In the genomic region with DNA sequence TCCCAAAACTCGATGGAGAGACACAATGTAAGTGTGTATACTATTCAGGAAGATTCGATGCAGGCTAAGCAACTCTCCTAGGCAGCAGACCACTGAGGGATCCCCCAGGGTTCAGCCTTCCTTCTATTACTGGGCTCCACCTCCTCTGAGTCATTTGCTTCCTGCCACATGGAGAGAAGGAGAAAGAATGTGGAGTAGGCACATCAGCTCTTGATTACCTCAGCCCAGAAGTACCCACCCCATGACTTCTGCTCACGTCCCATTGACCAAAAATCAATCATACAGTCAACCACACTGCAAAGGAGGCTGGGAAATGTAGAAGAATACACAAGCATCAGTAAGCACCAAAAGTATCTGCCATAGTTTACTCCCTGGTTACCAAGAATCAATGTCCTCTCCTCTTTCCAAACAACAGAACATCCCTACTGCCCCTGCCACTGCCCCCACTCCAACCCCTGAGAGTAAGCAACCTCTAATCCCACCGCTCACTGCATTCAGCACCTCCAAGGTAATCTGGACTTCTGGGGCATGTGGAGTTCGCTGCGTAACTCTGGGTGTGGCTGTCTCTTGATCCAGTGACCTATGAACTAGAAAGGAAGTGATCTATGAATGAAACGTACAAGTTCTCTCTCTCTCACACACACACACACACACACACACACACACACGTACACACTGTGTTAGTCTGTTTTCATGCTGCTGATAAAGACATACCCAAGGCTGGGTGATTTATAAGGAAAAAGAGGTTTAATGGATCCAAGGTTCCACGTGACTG, we compare ENCODE assay signal across 16 cellular contexts.
A peak's percentile ranks its signal among the peaks of the same experiment; 100 is the strongest.
DNase-seq lines count a peak whose midpoint lies in the region; ATAC-seq and TF ChIP-seq lines count a peak whose summit lies in the region.
"Had no signal": no experiment of that assay in that cellular context is flagged by ENCODE, and none has a peak within 500 bp of the region (broad histone marks: within the 10 kb centered on the region; RNA-seq: fewer than 3 reads in every experiment).

No MANE protein-coding gene starts in this region.

- H3K9me3 ChIP-seq in GM23248 (ENCODE audit: low read depth) (no peaks in the 10 kb centered on the region), SK-N-SH (no peaks in the 10 kb centered on the region), trophoblast cell (ENCODE audit: insufficient read depth, low read depth, low read length) (no peaks in the 10 kb centered on the region)
- H3K9me3 ChIP-seq: Peyer's patch, right atrium auricular region, transverse colon had no signal

- H3K4me3 ChIP-seq in GM23248 (no peak overlapping the region), SK-N-SH (ENCODE audit: low read depth in 2 of 2, low read length in 1 of 2) (no peak overlapping the region), fibroblast of mammary gland (ENCODE audit: control insufficient read depth, low read depth, low read length) (no peak overlapping the region), trophoblast cell (ENCODE audit: low read depth, low read length) (no peak overlapping the region)
- H3K4me3 ChIP-seq: GM12878, Peyer's patch, right atrium auricular region, transverse colon had no signal

- H2AFZ ChIP-seq in GM23248 (no peak overlapping the region), SK-N-SH (ENCODE audit: low read depth) (no peak overlapping the region), trophoblast cell (ENCODE audit: insufficient read depth, low read length, poor library complexity) (no peak overlapping the region)

- no peaks in the 10 kb centered on the region for H4K20me1 ChIP-seq in GM23248 (ENCODE audit: insufficient read depth)
- no peaks in the 10 kb centered on the region for H4K20me1 ChIP-seq in SK-N-SH (ENCODE audit: insufficient read depth)

- H3K23ac ChIP-seq in trophoblast cell (ENCODE audit: low read length): no peak overlapping the region

- H3K9me2 ChIP-seq in GM23248 (ENCODE audit: insufficient read depth) (no peaks in the 10 kb centered on the region), SK-N-SH (no peaks in the 10 kb centered on the region)

- no peak for ATAC-seq in HG03571 (IDR thresholded peaks at IDR 0.05; ENCODE audit: unreplicated experiment)
- ATAC-seq in activated T-helper 17 cell treated with anti-CD3 and anti-CD28 coated beads, Interleukin-2, amount 50 U/mL, for 72 hours (replicated peaks): no peak
- ATAC-seq: activated CD4-positive, CD25-positive, alpha-beta regulatory T cell treated with anti-CD3 and anti-CD28 coated beads, Interleukin-2, amount 50 U/mL, for 24 hours; GM12878 had no signal

- no peak overlapping the region for H2AK5ac ChIP-seq in trophoblast cell (ENCODE audit: low read length)

- H3K4ac ChIP-seq in trophoblast cell (ENCODE audit: low read depth, low read length): no peak overlapping the region

- no peak overlapping the region for H4K12ac ChIP-seq in trophoblast cell (ENCODE audit: low read depth, low read length)

- peak overlapping the region; percentile 53 for H4K91ac ChIP-seq in trophoblast cell (ENCODE audit: low read depth, low read length)

- H3K4me2 ChIP-seq in GM23248 (ENCODE audit: unreplicated experiment) (peak overlapping the region; percentile 34), SK-N-SH (peak overlapping the region; percentile 3; the same call in 1 of the 2 replicates), trophoblast cell (ENCODE audit: low read length) (no peak overlapping the region)

- H3K36me3 Mint-ChIP-seq in activated T-helper 17 cell treated with anti-CD3 and anti-CD28 coated beads, Interleukin-2, amount 50 U/mL, for 72 hours (ENCODE audit: low read depth): no peaks in the 10 kb centered on the region

- H3K4me3 Mint-ChIP-seq in activated T-helper 17 cell treated with anti-CD3 and anti-CD28 coated beads, Interleukin-2, amount 50 U/mL, for 72 hours: no peak overlapping the region
- H3K4me3 Mint-ChIP-seq: memory B cell had no signal

- no peak overlapping the region for H3K9ac ChIP-seq in GM23248
- H3K9ac ChIP-seq in SK-N-SH: no peak overlapping the region
- no peak overlapping the region for H3K9ac ChIP-seq in trophoblast cell (ENCODE audit: low read length)

- WGBS in GM23248 (ENCODE audit: low coverage in 1 of 2, low lambda C conversion rate in 2 of 2, missing lambda C conversion rate in 2 of 2), 2 experiments: 56 to 61% methylated on average over 9 of the region's 9 CpGs
- 73% methylated on average over 9 of the region's 9 CpGs for WGBS in SK-N-SH (ENCODE audit: low lambda C conversion rate)
- no CpG with 5 or more reads among the region's 9 CpGs for WGBS in trophoblast cell (ENCODE audit: extremely low coverage, insufficient coverage, insufficient read length)

- no peaks in the 10 kb centered on the region for H3K9me3 Mint-ChIP-seq in activated T-helper 17 cell treated with anti-CD3 and anti-CD28 coated beads, Interleukin-2, amount 50 U/mL, for 72 hours

- no peak overlapping the region for H3K27ac ChIP-seq in GM23248
- H3K27ac ChIP-seq in SK-N-SH (ENCODE audit: low read depth in 2 of 2, low read length in 1 of 2): peak overlapping the region in 1 of 2 experiments; percentile 14; a peak in 1 of 4 replicates
- H3K27ac ChIP-seq in trophoblast cell (ENCODE audit: low read depth, low read length): no peak overlapping the region
- H3K27ac ChIP-seq: Peyer's patch, right atrium auricular region, transverse colon had no signal

- no peak overlapping the region for H3K18ac ChIP-seq in trophoblast cell (ENCODE audit: low read length)

- in situ Hi-C loops in GM23248 (cut with MboI): no loop called here

- H2BK5ac ChIP-seq in trophoblast cell (ENCODE audit: low read depth, low read length, poor library complexity): no peak overlapping the region

- peaks cover 4% of the 10 kb centered on the region for H3K79me1 ChIP-seq in trophoblast cell (ENCODE audit: low read length)

- peak; percentile 69 for DNase-seq in GM23248
- no peak for DNase-seq in SK-N-SH
- DNase-seq in fibroblast of mammary gland (ENCODE audit: low read depth): peak; percentile 89
- DNase-seq in trophoblast cell: no peak
- no peak for DNase-seq in NCI-H1417 (lab: John Stamatoyannopoulos, UW)
- no peak for DNase-seq in COLO668 (lab: John Stamatoyannopoulos, UW; ENCODE audit: unreplicated experiment)
- DNase-seq: activated T-cell treated with anti-CD3 and anti-CD28 coated beads, Interleukin-2, amount 50 U/mL, for 48 hours; NCI-H1930; transverse colon had no signal

- peaks cover 19% of the 10 kb centered on the region for H3K4me1 ChIP-seq in GM23248 (ENCODE audit: insufficient read depth)
- peaks cover 8 to 11% of the 10 kb centered on the region in 2 experiments for H3K4me1 ChIP-seq in SK-N-SH (ENCODE audit: control insufficient read depth in 1 of 2, insufficient read depth in 2 of 2, low read depth in 1 of 2, low read length in 1 of 2)
- H3K4me1 ChIP-seq in trophoblast cell (ENCODE audit: control insufficient read depth in 1 of 2, insufficient read depth in 2 of 2, low read length in 2 of 2): peaks cover 7 to 13% of the 10 kb centered on the region in 2 experiments
- H3K4me1 ChIP-seq: Peyer's patch, right atrium auricular region, transverse colon had no signal

- H3K4me1 Mint-ChIP-seq in activated T-helper 17 cell treated with anti-CD3 and anti-CD28 coated beads, Interleukin-2, amount 50 U/mL, for 72 hours: peaks cover 5% of the 10 kb centered on the region

- no peak overlapping the region for H3K14ac ChIP-seq in trophoblast cell (ENCODE audit: low read length)

- H3K79me2 ChIP-seq in GM23248 (ENCODE audit: insufficient read depth): no peaks in the 10 kb centered on the region
- H3K79me2 ChIP-seq in SK-N-SH (ENCODE audit: insufficient read depth): no peaks in the 10 kb centered on the region
- no peaks in the 10 kb centered on the region for H3K79me2 ChIP-seq in trophoblast cell (ENCODE audit: control insufficient read depth, insufficient read depth, low read length, poor library complexity)

- CTCF ChIA-PET in SK-N-SH (lab: Yijun Ruan, JAX): no interaction called here

- no peak overlapping the region for H2BK12ac ChIP-seq in trophoblast cell (ENCODE audit: low read length)

- no peak overlapping the region for H4K8ac ChIP-seq in trophoblast cell (ENCODE audit: low read depth, low read length)

- H3K27me3 Mint-ChIP-seq in activated T-helper 17 cell treated with anti-CD3 and anti-CD28 coated beads, Interleukin-2, amount 50 U/mL, for 72 hours: peaks cover 6% of the 10 kb centered on the region

- TF ChIP-seq CTCF in SK-N-SH (IDR thresholded peaks at IDR 0.05): no peak
- no peak for TF ChIP-seq CTCF in fibroblast of mammary gland (conservative IDR thresholded peaks at IDR 0.05; ENCODE audit: control insufficient read depth, insufficient read depth, low read depth, low read length)

- H3F3A ChIP-seq in GM23248 (ENCODE audit: insufficient read depth) (peaks cover 16% of the 10 kb centered on the region; the same call in 1 of the 2 replicates), SK-N-SH (replicated peaks; ENCODE audit: insufficient read depth) (no peaks in the 10 kb centered on the region)

- H3K27ac Mint-ChIP-seq in activated T-helper 17 cell treated with anti-CD3 and anti-CD28 coated beads, Interleukin-2, amount 50 U/mL, for 72 hours: no peak overlapping the region
- H3K27ac Mint-ChIP-seq: memory B cell had no signal

- no peak overlapping the region for H2BK120ac ChIP-seq in trophoblast cell (ENCODE audit: insufficient read depth, low read length, poor library complexity)

- POLR2A ChIA-PET in SK-N-SH (lab: Yijun Ruan, JAX): no interaction called here

- H3K36me3 ChIP-seq in GM23248 (ENCODE audit: low read depth): no peaks in the 10 kb centered on the region
- H3K36me3 ChIP-seq in SK-N-SH (replicated peaks in 1 of 2; ENCODE audit: control insufficient read depth in 1 of 2, insufficient read depth in 2 of 2, low read length in 1 of 2): no peaks in the 10 kb centered on the region
- H3K36me3 ChIP-seq in trophoblast cell (ENCODE audit: control insufficient read depth in 1 of 2, insufficient read depth in 2 of 2, low read length in 2 of 2): no peaks in the 10 kb centered on the region
- H3K36me3 ChIP-seq: Peyer's patch, right atrium auricular region, transverse colon had no signal

- H3K27me3 ChIP-seq in GM23248 (replicated peaks; ENCODE audit: insufficient read depth) (peaks cover 38% of the 10 kb centered on the region), SK-N-SH (ENCODE audit: insufficient read depth) (no peaks in the 10 kb centered on the region), trophoblast cell (ENCODE audit: insufficient read depth, low read length) (no peaks in the 10 kb centered on the region)
- H3K27me3 ChIP-seq: Peyer's patch, right atrium auricular region, transverse colon had no signal

- TF ChIP-seq EP300 in SK-N-SH (IDR thresholded peaks at IDR 0.05; ENCODE audit: borderline replicate concordance in 1 of 2, low read depth in 1 of 2, low read length in 1 of 2): 0 out of 4 replicates have a peak, but pooled peaks of 1 of the 2 experiments have one; percentile 19

- TF ChIP-seq RAD21 in SK-N-SH (IDR thresholded peaks at IDR 0.05; ENCODE audit: low read length): no peak

TF ChIP-seq in SK-N-SH, 30 proteins besides CTCF, POLR2A, EP300 and RAD21 (continues in another document):
- TF ChIP-seq NFIC (IDR thresholded peaks at IDR 0.05; ENCODE audit: borderline replicate concordance) (0 out of 2 replicates have a peak, but pooled peaks have one; percentile 10), MEF2A (IDR thresholded peaks at IDR 0.05; ENCODE audit: borderline replicate concordance, low read depth) (no peak), JUND (IDR thresholded peaks at IDR 0.05) (peak; percentile 71)

Comparison
In these comparisons a context has a peak if more than half of its experiments do, and no peak if none do; other contexts are left out.
1. DNase-seq: peak in GM23248 (single experiment) and fibroblast of mammary gland (single experiment); none in SK-N-SH (single experiment), trophoblast cell (0 of 2), NCI-H1417 (0 of 3) and COLO668 (single experiment).